ENCODE assay signal across 8 cellular contexts in genomic region chr15:30859091-30859874, GRCh38. TPM values are rescaled to one million over a fixed set of nuclear protein-coding genes. Genes with fewer than 3 reads are reported as not detected.
DNase-seq lines count a peak whose midpoint lies in the region; ATAC-seq and TF ChIP-seq lines count a peak whose summit lies in the region.

No MANE protein-coding gene starts in this region.

- no peak overlapping the region for H3K4me3 ChIP-seq in Caco-2 (ENCODE audit: low read depth, low read length)
- H3K4me3 ChIP-seq in HL-60 (replicated peaks; ENCODE audit: insufficient read depth, low read length), result no peak overlapping the region
- no peak overlapping the region for H3K4me3 ChIP-seq in naive thymus-derived CD4-positive, alpha-beta T cell (ENCODE audit: low read length)

- H3K27me3 Mint-ChIP-seq in Caco-2 (ENCODE audit: insufficient read depth, unreplicated experiment), result no peaks in the 10 kb centered on the region
- no peaks in the 10 kb centered on the region for H3K27me3 Mint-ChIP-seq in naive thymus-derived CD4-positive, alpha-beta T cell

- H3K4me1 ChIP-seq in Caco-2, result no peaks in the 10 kb centered on the region
- H3K4me1 ChIP-seq in naive thymus-derived CD4-positive, alpha-beta T cell (ENCODE audit: control insufficient read depth in 2 of 2, insufficient read depth in 2 of 2, low read length in 2 of 2), result no peaks in the 10 kb centered on the region

- BruUV-seq in Caco-2 (replicated peaks; lab: Mats Ljungman, UMichigan), result no TSS peak

- POLR2A ChIA-PET in Caco-2 (lab: Charles Lee), result interaction anchor here (1.0 kb wide), 1 partner anchor 44 kb away, joined by 3 read pairs; the partner anchor contains the start of gene FAN1
- POLR2A ChIA-PET in naive thymus-derived CD4-positive, alpha-beta T cell (lab: Charles Lee), result interaction anchor here (1.1 kb wide), 1 partner anchor 12 kb away, joined by 5 read pairs; no protein-coding TSS in a partner anchor

- H3K4me1 Mint-ChIP-seq in Caco-2 (ENCODE audit: low read depth, unreplicated experiment), result no peaks in the 10 kb centered on the region
- H3K4me1 Mint-ChIP-seq in naive thymus-derived CD4-positive, alpha-beta T cell, result peaks cover 4 to 14% (median 9%) of the 10 kb centered on the region in 7 donors

- no peaks in the 10 kb centered on the region for H3K36me3 ChIP-seq in Caco-2 (ENCODE audit: control insufficient read depth, insufficient read depth, low read length)
- H3K36me3 ChIP-seq in naive thymus-derived CD4-positive, alpha-beta T cell (ENCODE audit: control insufficient read depth in 2 of 3, insufficient read depth in 3 of 3, low read length in 3 of 3), result no peaks in the 10 kb centered on the region

- no peaks in the 10 kb centered on the region for H3K9me3 ChIP-seq in Caco-2
- H3K9me3 ChIP-seq in naive thymus-derived CD4-positive, alpha-beta T cell (ENCODE audit: control insufficient read depth in 2 of 3, low read length in 3 of 3), result no peaks in the 10 kb centered on the region

- CTCF ChIA-PET in Caco-2 (lab: Charles Lee), result interaction anchor here (1.1 to 2.6 kb wide), 5 partner anchors 14 to 270 kb away, joined by 3 to 13 read pairs (median 4); no protein-coding TSS in a partner anchor
- CTCF ChIA-PET in naive thymus-derived CD4-positive, alpha-beta T cell (lab: Charles Lee), result interaction anchor here (0.6 to 1.5 kb wide), 7 partner anchors 11 to 646 kb away, joined by 3 to 6 read pairs (median 4); no protein-coding TSS in a partner anchor

- intact Hi-C loops in Caco-2 (cut with micrococcal nuclease; ENCODE audit: unreplicated experiment) (loop anchor here (10.0 kb wide), 1 partner anchor 194 kb away; no protein-coding TSS in a partner anchor), posterior vena cava (cut with DNase I) (no loop called here)
- intact Hi-C loops in naive thymus-derived CD4-positive, alpha-beta T cell (cut with micrococcal nuclease), result loop anchor here (1.0 to 10.0 kb wide), 4 partner anchors 16 to 270 kb away; no protein-coding TSS in a partner anchor

- TF ChIP-seq CTCF in Caco-2 (IDR thresholded peaks at IDR 0.05; ENCODE audit: insufficient read depth in 1 of 2, low read depth in 1 of 2, low read length in 1 of 2, severe bottlenecking in 1 of 2, unreplicated experiment in 1 of 2) (peak; percentile 75 to 77), HL-60 (IDR thresholded peaks at IDR 0.05; ENCODE audit: insufficient read depth, low read length) (peak; percentile 59)

- no peak overlapping the region for H3K4me3 Mint-ChIP-seq in Caco-2 (ENCODE audit: unreplicated experiment)
- H3K4me3 Mint-ChIP-seq in naive thymus-derived CD4-positive, alpha-beta T cell, result no peak overlapping the region

- DNase-seq in Caco-2, result peak in 1 of 2 experiments; percentile 32
- DNase-seq in HL-60 (ENCODE audit: low read depth in 1 of 2, low spot score in 1 of 2), result peak in 1 of 2 experiments; percentile 9
- DNase-seq in central memory CD4-positive, alpha-beta T cell, result peak; percentile 9
- DNase-seq in naive thymus-derived CD4-positive, alpha-beta T cell, result peak in 6 of 9 donors; percentile 13 to 44 (median 36)
- DNase-seq in stimulated activated naive CD4-positive, alpha-beta T cell (lab: John Stamatoyannopoulos, UW), result no peak
- DNase-seq in DMS53 treated with DMSO at 0.1 percent for 48 hours (lab: John Stamatoyannopoulos, UW; ENCODE audit: unreplicated experiment), result no peak
- DNase-seq in posterior vena cava (ENCODE audit: low spot score), result no peak

- H3K27ac Mint-ChIP-seq in Caco-2 (ENCODE audit: unreplicated experiment), result no peak overlapping the region
- no peak overlapping the region for H3K27ac Mint-ChIP-seq in naive thymus-derived CD4-positive, alpha-beta T cell

- no peaks in the 10 kb centered on the region for H3K9me3 Mint-ChIP-seq in Caco-2 (ENCODE audit: unreplicated experiment)
- H3K9me3 Mint-ChIP-seq in naive thymus-derived CD4-positive, alpha-beta T cell, result peaks cover 0 to 3% (median 0%) of the 10 kb centered on the region in 11 donors

- no peaks in the 10 kb centered on the region for H3K36me3 Mint-ChIP-seq in Caco-2 (ENCODE audit: insufficient read depth, unreplicated experiment)
- peaks cover 0 to 10% (median 0%) of the 10 kb centered on the region in 5 donors for H3K36me3 Mint-ChIP-seq in naive thymus-derived CD4-positive, alpha-beta T cell

- no peak overlapping the region for H3K27ac ChIP-seq in HL-60 (replicated peaks)
- H3K27ac ChIP-seq in naive thymus-derived CD4-positive, alpha-beta T cell (ENCODE audit: low read depth, low read length), result no peak overlapping the region

- H3K27me3 ChIP-seq in Caco-2 (replicated peaks; ENCODE audit: control insufficient read depth, insufficient read depth, low read length) (no peaks in the 10 kb centered on the region), HL-60 (ENCODE audit: insufficient read depth, poor library complexity, severe bottlenecking) (no peaks in the 10 kb centered on the region)
- no peaks in the 10 kb centered on the region for H3K27me3 ChIP-seq in naive thymus-derived CD4-positive, alpha-beta T cell (ENCODE audit: control insufficient read depth in 2 of 2, insufficient read depth in 2 of 2, low read length in 2 of 2)

- ATAC-seq in naive thymus-derived CD4-positive, alpha-beta T cell, result peak; percentile 60
- no peak for ATAC-seq in GM21619 (IDR thresholded peaks at IDR 0.05; ENCODE audit: unreplicated experiment)

RNA-seq across cellular contexts. Expression of gene FAN1, which starts 44.4 kb away (rescaled TPM):
- total RNA-seq in Caco-2 (2022), result 24.9 and 26.6 TPM in 2 replicates
- 10 to 100 TPM; 24.0 to 29.5 (median 28.2) TPM for total RNA-seq in naive thymus-derived CD4-positive, alpha-beta T cell
- 10 to 100 TPM in 1 of 2 donors, 1 to 10 TPM in 1; 9.6 to 10.5 TPM for polyA plus RNA-seq in naive thymus-derived CD4-positive, alpha-beta T cell
- 10 to 100 TPM in 1 of 2 donors, 1 to 10 TPM in 1; 4.0 to 13.8 TPM for total RNA-seq in posterior vena cava

Comparison
In these comparisons a context has a peak if more than half of its experiments do, and no peak if none do; other contexts are left out.
1. DNase-seq: peak in central memory CD4-positive, alpha-beta T cell (single experiment) and naive thymus-derived CD4-positive, alpha-beta T cell (6 of 9); none in stimulated activated naive CD4-positive, alpha-beta T cell (0 of 6), DMS53 treated with DMSO at 0.1 percent for 48 hours (single experiment) and posterior vena cava (single experiment).
2. intact Hi-C loops: an anchor here in Caco-2 (10.0 kb wide) and naive thymus-derived CD4-positive, alpha-beta T cell (1.0 to 10.0 kb wide); none called in posterior vena cava.